12 cellular contexts compared by ENCODE assay signal in genomic region chr18:23306842-23307241, GRCh38.
DNase-seq lines count a peak whose midpoint lies in the region; ATAC-seq, FAIRE-seq and TF ChIP-seq lines count a peak whose summit lies in the region.
"Had no signal": no experiment of that assay in that cellular context is flagged by ENCODE, and none has a peak within 500 bp of the region (broad histone marks: within the 10 kb centered on the region; RNA-seq: fewer than 3 reads in every experiment).

No MANE protein-coding gene starts in this region.

- in situ Hi-C loops in astrocyte of the spinal cord (cut with HindIII; ENCODE audit: low sequenced_read_pairs), result no loop called here

- no peaks in the 10 kb centered on the region for H3K27me3 Mint-ChIP-seq in CD8-positive, alpha-beta T cell (ENCODE audit: low read depth)

- peak in 6 of 7 experiments; percentile 8 to 55 (median 22) for DNase-seq in CD8-positive, alpha-beta T cell
- peak; percentile 56 for DNase-seq in GM19239 (ENCODE audit: insufficient read length, low spot score)
- DNase-seq in astrocyte of the spinal cord (ENCODE audit: low read depth, low spot score), result peak; percentile 55
- no peak for DNase-seq in stimulated activated CD4-positive, alpha-beta T cell treated with anti-CD3 and anti-CD28 coated beads, Interleukin-4, amount 100 ng/mL, for 4 hours
- no peak for DNase-seq in NCI-H446 (lab: John Stamatoyannopoulos, UW)
- DNase-seq in hippocampal formation (lab: John Stamatoyannopoulos, UW), result no peak
- no peak for DNase-seq in midbrain (lab: John Stamatoyannopoulos, UW)
- DNase-seq: activated naive CD4-positive, alpha-beta T cell treated with Interleukin-2 at 50 U/mL for 16 hours; effector CD4-positive, alpha-beta T cell; NCI-H345 had no signal

- peak overlapping the region; percentile 21 for H3K4me3 Mint-ChIP-seq in CD8-positive, alpha-beta T cell

- H3K4me1 Mint-ChIP-seq in CD8-positive, alpha-beta T cell (ENCODE audit: low read depth), result peaks cover 23% of the 10 kb centered on the region

- CTCF ChIA-PET in CD8-positive, alpha-beta T cell (lab: Charles Lee), result no interaction called here

- peak; percentile 91 for ATAC-seq in CD8-positive, alpha-beta T cell
- peak; percentile 88 for ATAC-seq in HG02938 (IDR thresholded peaks at IDR 0.05; ENCODE audit: unreplicated experiment)

- TF ChIP-seq CTCF in CD8-positive, alpha-beta T cell (IDR thresholded peaks at IDR 0.05), result no peak
- no peak for TF ChIP-seq CTCF in astrocyte of the spinal cord (IDR thresholded peaks at IDR 0.05; ENCODE audit: low read depth, low read length)

- H3K36me3 ChIP-seq in CD8-positive, alpha-beta T cell (ENCODE audit: insufficient read depth, low read length), result no peaks in the 10 kb centered on the region

- intact Hi-C loops in CD8-positive, alpha-beta T cell (cut with DNase I, micrococcal nuclease), result loop anchor here (5.0 kb wide), 1 partner anchor 75 kb away; no protein-coding TSS in a partner anchor

- peak overlapping the region; percentile 63 for H3K27ac Mint-ChIP-seq in CD8-positive, alpha-beta T cell

- FAIRE-seq in GM19239 (lab: Jason Lieb, UNC), result peak; percentile 72

- no peak overlapping the region for H3K27ac ChIP-seq in CD8-positive, alpha-beta T cell (ENCODE audit: low read depth, low read length)
- H3K27ac ChIP-seq: C4-2B had no signal

- H3K9me3 Mint-ChIP-seq in CD8-positive, alpha-beta T cell, result no peaks in the 10 kb centered on the region

- H3K4me1 ChIP-seq in CD8-positive, alpha-beta T cell (ENCODE audit: insufficient read depth, low read length), result peaks cover 14% of the 10 kb centered on the region

- H3K36me3 Mint-ChIP-seq in CD8-positive, alpha-beta T cell, result no peaks in the 10 kb centered on the region

- POLR2A ChIA-PET in CD8-positive, alpha-beta T cell (lab: Charles Lee), result no interaction called here

- no peaks in the 10 kb centered on the region for H3K27me3 ChIP-seq in CD8-positive, alpha-beta T cell (ENCODE audit: insufficient read depth, low read length)

- no peak overlapping the region for H3K4me3 ChIP-seq in CD8-positive, alpha-beta T cell (ENCODE audit: low read depth, low read length)
- no peak overlapping the region for H3K4me3 ChIP-seq in astrocyte of the spinal cord (ENCODE audit: low read depth, low read length)

- H3K9me3 ChIP-seq in CD8-positive, alpha-beta T cell (ENCODE audit: low read length), result no peaks in the 10 kb centered on the region

Comparison
In these comparisons a context has a peak if more than half of its experiments do, and no peak if none do; other contexts are left out.
1. DNase-seq: peak in CD8-positive, alpha-beta T cell (6 of 7), GM19239 (single experiment) and astrocyte of the spinal cord (single experiment); none in stimulated activated CD4-positive, alpha-beta T cell treated with anti-CD3 and anti-CD28 coated beads, Interleukin-4, amount 100 ng/mL, for 4 hours (0 of 2), NCI-H446 (0 of 2), hippocampal formation (0 of 2) and midbrain (single experiment).